Comparison of ENCODE assay signal across 8 cellular contexts in genomic region chr10:89213191-89213808, GRCh38. TPM values are rescaled to one million over a fixed set of nuclear protein-coding genes. Genes with fewer than 3 reads are reported as not detected.
DNase-seq lines count a peak whose midpoint lies in the region; ATAC-seq, FAIRE-seq and TF ChIP-seq lines count a peak whose summit lies in the region.

No MANE protein-coding gene starts in this region.

- H3K4me1 ChIP-seq in A673 (ENCODE audit: insufficient read depth, low read length, poor library complexity, severe bottlenecking) (peaks cover 6% of the 10 kb centered on the region), PC-9 (replicated peaks; ENCODE audit: insufficient read depth) (no peaks in the 10 kb centered on the region)

- CTCF ChIA-PET in A673 (lab: Charles Lee) (interaction anchor here (0.6 to 1.4 kb wide), 2 partner anchors 183 to 184 kb away, joined by 4 read pairs; no protein-coding TSS in a partner anchor), PC-9 (lab: Charles Lee) (interaction anchor here (0.7 to 1.5 kb wide), 4 partner anchors 182 to 279 kb away, joined by 3 to 5 read pairs (median 3); no protein-coding TSS in a partner anchor)

- H2AFZ ChIP-seq in PC-9: no peak overlapping the region

- H3K4me2 ChIP-seq in PC-9: no peak overlapping the region

- FAIRE-seq in GM12891 (lab: Jason Lieb, UNC): peak; percentile 26
- FAIRE-seq in endometrium (lab: Jason Lieb, UNC): peak; percentile 92

- no peaks in the 10 kb centered on the region for H3K9me3 ChIP-seq in A673 (ENCODE audit: low read depth, low read length, poor library complexity, severe bottlenecking)
- no peaks in the 10 kb centered on the region for H3K9me3 ChIP-seq in PC-9 (ENCODE audit: insufficient read depth, low read depth)

- H3K27me3 ChIP-seq in A673 (replicated peaks; ENCODE audit: insufficient read depth, low read depth, low read length, poor library complexity): no peaks in the 10 kb centered on the region
- no peaks in the 10 kb centered on the region for H3K27me3 ChIP-seq in PC-9 (ENCODE audit: insufficient read depth, low read depth)

- H3K9me2 ChIP-seq in PC-9 (ENCODE audit: insufficient read depth): no peaks in the 10 kb centered on the region

- POLR2A ChIA-PET in A673 (lab: Charles Lee; ENCODE audit: low non-redundant PET) (no interaction called here), PC-9 (lab: Charles Lee; ENCODE audit: unreplicated experiment) (no interaction called here)

- no peak for TF ChIP-seq POLR2A in GM12891 (IDR thresholded peaks at IDR 0.05; ENCODE audit: low read depth, low read length)

- DNase-seq in A673 (ENCODE audit: low spot score) (peak; percentile 55), GM12891 (ENCODE audit: insufficient read length, low spot score) (no peak), PC-9 (no peak), myocyte (ENCODE audit: low read depth) (peak; percentile 58), COR-L47 (lab: John Stamatoyannopoulos, UW) (no peak)
- no peak for DNase-seq in stimulated activated CD4-positive, alpha-beta T cell treated with anti-CD3 and anti-CD28 coated beads, Interleukin-2, amount 100 ng/mL, for 48 hours

- no peaks in the 10 kb centered on the region for H3K79me2 ChIP-seq in PC-9 (ENCODE audit: low read depth)

- BruUV-seq in A673 (replicated peaks; lab: Mats Ljungman, UMichigan): no TSS peak
- no TSS peak for BruUV-seq in PC-9 (replicated peaks; lab: Mats Ljungman, UMichigan)

- H3K36me3 ChIP-seq in A673 (ENCODE audit: insufficient read depth, low read length, poor library complexity, severe bottlenecking) (no peaks in the 10 kb centered on the region), PC-9 (ENCODE audit: low read depth) (no peaks in the 10 kb centered on the region)

- peaks cover 16% of the 10 kb centered on the region for H3F3A ChIP-seq in PC-9 (ENCODE audit: insufficient read depth, low read depth)

- H3K27ac ChIP-seq in A673 (ENCODE audit: low read depth, low read length, poor library complexity, severe bottlenecking) (no peak overlapping the region), PC-9 (no peak overlapping the region)

- no peaks in the 10 kb centered on the region for H4K20me1 ChIP-seq in PC-9 (ENCODE audit: insufficient read depth)

- H3K4me3 ChIP-seq in A673 (ENCODE audit: low read depth, low read length, poor library complexity, severe bottlenecking): no peak overlapping the region
- H3K4me3 ChIP-seq in PC-9: no peak overlapping the region

- intact Hi-C loops in A673 (cut with micrococcal nuclease; ENCODE audit: unreplicated experiment): loop anchor here (1.0 to 5.0 kb wide), 3 partner anchors 183 to 646 kb away; no protein-coding TSS in a partner anchor
- intact Hi-C loops in PC-9 (cut with micrococcal nuclease; ENCODE audit: unreplicated experiment): loop anchor here (1.0 to 2.0 kb wide), 3 partner anchors 183 to 378 kb away; no protein-coding TSS in a partner anchor

- no peak for ATAC-seq in HG03439 (IDR thresholded peaks at IDR 0.05; ENCODE audit: unreplicated experiment)

- TF ChIP-seq CTCF in A673 (conservative IDR thresholded peaks at IDR 0.05; ENCODE audit: low read depth, low read length) (peak; percentile 62), PC-9 (conservative IDR thresholded peaks at IDR 0.05) (peak; percentile 65)

TF ChIP-seq in GM12891, 5 proteins besides CTCF, POLR2A, EP300 and RAD21:
- TF ChIP-seq TAF1 (IDR thresholded peaks at IDR 0.05; ENCODE audit: low read depth, low read length) (no peak), POU2F2 (IDR thresholded peaks at IDR 0.05; ENCODE audit: low read depth, low read length) (no peak), SPI1 (IDR thresholded peaks at IDR 0.05; ENCODE audit: low read depth, low read length) (no peak), PAX5 (IDR thresholded peaks at IDR 0.05; ENCODE audit: insufficient read depth, low read length, severe bottlenecking) (no peak), POLR2AphosphoS5 (IDR thresholded peaks at IDR 0.05; ENCODE audit: low read depth, low read length) (no peak)

RNA-seq across cellular contexts. Expression of gene CH25H, which starts 6.2 kb away (rescaled TPM):
- total RNA-seq in A673 (2021) (0.42 and 0.56 TPM in 2 replicates), PC-9 (2021) (not detected in 2 replicates), myocyte (0.36 and 1.0 TPM in 2 replicates)
- polyA plus RNA-seq in GM12891 (2012; ENCODE audit: low read depth, missing spikeins): not detected
- polyA plus RNA-seq in myocyte (2012): 0.10 TPM

RNA-seq across cellular contexts. Expression of gene LIPA, which starts 38.3 kb away (rescaled TPM):
- 38.0 and 40.3 TPM in 2 replicates for total RNA-seq in A673 (2021)
- polyA plus RNA-seq in GM12891 (2012; ENCODE audit: low read depth, missing spikeins): 22.6 TPM
- total RNA-seq in PC-9 (2021): 32.4 and 45.2 TPM in 2 replicates
- 36.3 and 45.4 TPM in 2 replicates for total RNA-seq in myocyte
- polyA plus RNA-seq in myocyte (2012): 28.4 TPM

Comparison
In these comparisons a context has a peak if more than half of its experiments do, and no peak if none do; other contexts are left out.
1. DNase-seq: peak in A673 (single experiment) and myocyte (single experiment); none in GM12891 (single experiment), PC-9 (0 of 2), COR-L47 (single experiment) and stimulated activated CD4-positive, alpha-beta T cell treated with anti-CD3 and anti-CD28 coated beads, Interleukin-2, amount 100 ng/mL, for 48 hours (0 of 2).